ENCODE assay signal across 1 cellular context in the genomic region with DNA sequence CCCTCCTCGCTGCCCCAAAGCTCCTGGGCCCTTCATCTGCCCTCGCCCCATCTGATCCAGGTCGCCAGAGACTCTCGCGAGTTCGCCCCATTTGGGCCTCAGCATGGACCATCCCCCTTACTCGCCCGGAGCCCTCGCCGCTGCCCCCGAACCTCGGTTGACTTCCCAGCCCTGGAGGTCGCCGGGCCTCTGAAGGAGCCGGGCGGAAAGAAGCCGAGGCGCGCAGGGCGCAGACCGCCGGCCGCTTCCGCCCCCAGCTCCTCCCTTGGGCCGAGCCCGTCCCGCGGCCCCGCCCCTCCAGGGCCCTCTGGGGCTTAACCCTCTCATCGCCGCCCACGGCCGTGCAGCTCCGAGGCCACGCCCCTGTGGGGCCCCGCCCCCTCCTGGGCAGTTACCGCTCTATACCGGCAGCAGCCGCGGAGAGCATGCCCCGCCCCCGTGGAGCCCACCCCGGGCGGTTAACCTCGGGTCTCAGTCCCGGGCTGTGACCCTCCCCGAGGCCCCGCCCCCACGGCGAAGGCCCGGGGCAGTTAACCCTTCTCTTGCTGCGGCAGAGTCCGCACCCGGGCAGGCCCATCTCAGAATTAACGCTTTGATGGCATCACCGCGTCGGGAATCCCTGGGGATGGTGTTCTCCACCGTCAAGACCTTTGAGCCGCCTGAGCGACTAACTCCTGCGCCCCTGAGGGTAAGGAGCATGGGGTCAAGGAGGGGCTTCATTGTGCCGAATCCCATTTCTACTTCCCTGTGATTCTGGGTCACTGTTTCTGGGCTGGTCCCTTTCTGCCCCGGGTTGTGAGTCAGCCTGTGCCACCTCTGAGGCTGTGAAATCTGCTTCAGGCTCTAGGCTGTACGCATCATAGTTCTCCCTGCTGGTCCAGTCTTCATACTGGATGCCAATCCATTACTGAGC.
A peak's percentile ranks its signal among the peaks of the same experiment; 100 is the strongest.
TF ChIP-seq lines count a peak whose summit lies in the region.

A gene with protein sequence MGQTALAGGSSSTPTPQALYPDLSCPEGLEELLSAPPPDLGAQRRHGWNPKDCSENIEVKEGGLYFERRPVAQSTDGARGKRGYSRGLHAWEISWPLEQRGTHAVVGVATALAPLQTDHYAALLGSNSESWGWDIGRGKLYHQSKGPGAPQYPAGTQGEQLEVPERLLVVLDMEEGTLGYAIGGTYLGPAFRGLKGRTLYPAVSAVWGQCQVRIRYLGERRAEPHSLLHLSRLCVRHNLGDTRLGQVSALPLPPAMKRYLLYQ (minus strand): TSS at position 210 of the 913 bp plus-strand sequence. CDS start 402 bp downstream, outside the sequence.

TF ChIP-seq in HepG2, 621 proteins besides CTCF, POLR2A, EP300 and RAD21 (continued from another document):
- TF ChIP-seq, protein P1, sequence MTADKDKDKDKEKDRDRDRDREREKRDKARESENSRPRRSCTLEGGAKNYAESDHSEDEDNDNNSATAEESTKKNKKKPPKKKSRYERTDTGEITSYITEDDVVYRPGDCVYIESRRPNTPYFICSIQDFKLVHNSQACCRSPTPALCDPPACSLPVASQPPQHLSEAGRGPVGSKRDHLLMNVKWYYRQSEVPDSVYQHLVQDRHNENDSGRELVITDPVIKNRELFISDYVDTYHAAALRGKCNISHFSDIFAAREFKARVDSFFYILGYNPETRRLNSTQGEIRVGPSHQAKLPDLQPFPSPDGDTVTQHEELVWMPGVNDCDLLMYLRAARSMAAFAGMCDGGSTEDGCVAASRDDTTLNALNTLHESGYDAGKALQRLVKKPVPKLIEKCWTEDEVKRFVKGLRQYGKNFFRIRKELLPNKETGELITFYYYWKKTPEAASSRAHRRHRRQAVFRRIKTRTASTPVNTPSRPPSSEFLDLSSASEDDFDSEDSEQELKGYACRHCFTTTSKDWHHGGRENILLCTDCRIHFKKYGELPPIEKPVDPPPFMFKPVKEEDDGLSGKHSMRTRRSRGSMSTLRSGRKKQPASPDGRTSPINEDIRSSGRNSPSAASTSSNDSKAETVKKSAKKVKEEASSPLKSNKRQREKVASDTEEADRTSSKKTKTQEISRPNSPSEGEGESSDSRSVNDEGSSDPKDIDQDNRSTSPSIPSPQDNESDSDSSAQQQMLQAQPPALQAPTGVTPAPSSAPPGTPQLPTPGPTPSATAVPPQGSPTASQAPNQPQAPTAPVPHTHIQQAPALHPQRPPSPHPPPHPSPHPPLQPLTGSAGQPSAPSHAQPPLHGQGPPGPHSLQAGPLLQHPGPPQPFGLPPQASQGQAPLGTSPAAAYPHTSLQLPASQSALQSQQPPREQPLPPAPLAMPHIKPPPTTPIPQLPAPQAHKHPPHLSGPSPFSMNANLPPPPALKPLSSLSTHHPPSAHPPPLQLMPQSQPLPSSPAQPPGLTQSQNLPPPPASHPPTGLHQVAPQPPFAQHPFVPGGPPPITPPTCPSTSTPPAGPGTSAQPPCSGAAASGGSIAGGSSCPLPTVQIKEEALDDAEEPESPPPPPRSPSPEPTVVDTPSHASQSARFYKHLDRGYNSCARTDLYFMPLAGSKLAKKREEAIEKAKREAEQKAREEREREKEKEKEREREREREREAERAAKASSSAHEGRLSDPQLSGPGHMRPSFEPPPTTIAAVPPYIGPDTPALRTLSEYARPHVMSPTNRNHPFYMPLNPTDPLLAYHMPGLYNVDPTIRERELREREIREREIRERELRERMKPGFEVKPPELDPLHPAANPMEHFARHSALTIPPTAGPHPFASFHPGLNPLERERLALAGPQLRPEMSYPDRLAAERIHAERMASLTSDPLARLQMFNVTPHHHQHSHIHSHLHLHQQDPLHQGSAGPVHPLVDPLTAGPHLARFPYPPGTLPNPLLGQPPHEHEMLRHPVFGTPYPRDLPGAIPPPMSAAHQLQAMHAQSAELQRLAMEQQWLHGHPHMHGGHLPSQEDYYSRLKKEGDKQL (CRISPR knock-in tag; IDR thresholded peaks at IDR 0.05; ENCODE audit: low read depth), result 0 out of 2 replicates have a peak, but pooled peaks have one; percentile 35
- peak in 1 of 2 experiments; percentile 82; a peak in 2 of 4 replicates for TF ChIP-seq KLF16 (CRISPR knock-in tag; IDR thresholded peaks at IDR 0.05)
- TF ChIP-seq, protein P2, sequence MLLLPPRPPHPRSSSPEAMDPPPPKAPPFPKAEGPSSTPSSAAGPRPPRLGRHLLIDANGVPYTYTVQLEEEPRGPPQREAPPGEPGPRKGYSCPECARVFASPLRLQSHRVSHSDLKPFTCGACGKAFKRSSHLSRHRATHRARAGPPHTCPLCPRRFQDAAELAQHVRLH (CRISPR knock-in tag; IDR thresholded peaks at IDR 0.05; ENCODE audit: borderline replicate concordance, low read depth), result no peak; the same call in 1 of the 2 replicates
- TF ChIP-seq TAF1 (CRISPR knock-in tag; IDR thresholded peaks at IDR 0.05), result peak; percentile 77; the same call in 1 of the 2 replicates
- peak; percentile 46 for TF ChIP-seq SPEN (CRISPR knock-in tag; IDR thresholded peaks at IDR 0.05; ENCODE audit: low read depth)
- TF ChIP-seq, protein P3, sequence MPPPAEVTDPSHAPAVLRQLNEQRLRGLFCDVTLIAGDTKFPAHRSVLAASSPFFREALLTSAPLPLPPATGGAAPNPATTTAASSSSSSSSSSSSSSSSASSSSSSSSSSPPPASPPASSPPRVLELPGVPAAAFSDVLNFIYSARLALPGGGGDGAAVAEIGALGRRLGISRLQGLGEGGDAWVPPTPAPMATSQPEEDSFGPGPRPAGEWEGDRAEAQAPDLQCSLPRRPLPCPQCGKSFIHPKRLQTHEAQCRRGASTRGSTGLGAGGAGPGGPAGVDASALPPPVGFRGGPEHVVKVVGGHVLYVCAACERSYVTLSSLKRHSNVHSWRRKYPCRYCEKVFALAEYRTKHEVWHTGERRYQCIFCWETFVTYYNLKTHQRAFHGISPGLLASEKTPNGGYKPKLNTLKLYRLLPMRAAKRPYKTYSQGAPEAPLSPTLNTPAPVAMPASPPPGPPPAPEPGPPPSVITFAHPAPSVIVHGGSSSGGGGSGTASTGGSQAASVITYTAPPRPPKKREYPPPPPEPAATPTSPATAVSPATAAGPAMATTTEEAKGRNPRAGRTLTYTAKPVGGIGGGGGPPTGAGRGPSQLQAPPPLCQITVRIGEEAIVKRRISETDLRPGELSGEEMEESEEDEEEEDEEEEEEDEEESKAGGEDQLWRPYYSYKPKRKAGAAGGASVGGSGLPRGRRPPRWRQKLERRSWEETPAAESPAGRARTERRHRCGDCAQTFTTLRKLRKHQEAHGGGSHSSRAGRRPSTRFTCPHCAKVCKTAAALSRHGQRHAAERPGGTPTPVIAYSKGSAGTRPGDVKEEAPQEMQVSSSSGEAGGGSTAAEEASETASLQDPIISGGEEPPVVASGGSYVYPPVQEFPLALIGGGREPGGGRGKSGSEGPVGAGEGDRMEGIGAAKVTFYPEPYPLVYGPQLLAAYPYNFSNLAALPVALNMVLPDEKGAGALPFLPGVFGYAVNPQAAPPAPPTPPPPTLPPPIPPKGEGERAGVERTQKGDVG (CRISPR knock-in tag; IDR thresholded peaks at IDR 0.05; ENCODE audit: borderline replicate concordance), result no peak
